ENCODE assay signal across 14 cellular contexts in the genomic region with DNA sequence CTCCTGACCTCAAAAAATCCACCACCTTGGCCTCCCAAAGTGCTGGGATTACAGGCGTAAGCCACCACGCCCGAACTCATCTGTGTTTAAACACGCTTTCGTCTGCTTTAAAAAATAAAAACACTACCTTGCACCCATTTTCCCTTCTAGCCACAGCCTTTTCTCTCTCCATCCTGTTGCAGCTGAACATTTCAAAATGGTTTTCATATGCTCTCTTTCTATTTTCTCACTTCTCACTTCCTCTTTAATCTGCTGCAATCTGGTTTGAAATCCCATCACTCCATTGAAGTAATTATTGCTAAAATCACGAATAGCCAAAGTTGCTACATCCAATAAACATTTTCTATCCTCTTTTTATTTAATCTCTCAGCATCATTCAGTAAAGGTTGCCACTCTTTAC.
A peak's percentile ranks its signal among the peaks of the same experiment; 100 is the strongest.
DNase-seq lines count a peak whose midpoint lies in the region; ATAC-seq, FAIRE-seq and TF ChIP-seq lines count a peak whose summit lies in the region.
"Had no signal": no experiment of that assay in that cellular context is flagged by ENCODE, and none has a peak within 500 bp of the region (broad histone marks: within the 10 kb centered on the region; RNA-seq: fewer than 3 reads in every experiment).

No MANE protein-coding gene starts in this region.

- H3K36me3 ChIP-seq in Karpas-422 (ENCODE audit: insufficient read depth, low read length): no peaks in the 10 kb centered on the region

- H3K27ac ChIP-seq in Karpas-422 (ENCODE audit: low read length) (no peak overlapping the region), coronary artery (no peak overlapping the region)

- CTCF ChIA-PET in activated CD8-positive, alpha-beta T cell treated with anti-CD3 and anti-CD28 coated beads, Interleukin-2, amount 10 ng/mL, durations not matched to agents 7 days and 5 days (lab: Charles Lee): no interaction called here

- H3K4me3 ChIP-seq in Karpas-422 (ENCODE audit: low read length): no peak overlapping the region
- no peak overlapping the region for H3K4me3 ChIP-seq in coronary artery

- no peak overlapping the region for H3K27ac Mint-ChIP-seq in activated CD8-positive, alpha-beta T cell treated with anti-CD3 and anti-CD28 coated beads, Interleukin-2, amount 10 ng/mL, durations not matched to agents 7 days and 5 days

- no peaks in the 10 kb centered on the region for H3K9me3 ChIP-seq in Karpas-422 (ENCODE audit: low read length)

- no peaks in the 10 kb centered on the region for H3K36me3 Mint-ChIP-seq in activated CD8-positive, alpha-beta T cell treated with anti-CD3 and anti-CD28 coated beads, Interleukin-2, amount 10 ng/mL, durations not matched to agents 7 days and 5 days (ENCODE audit: low read depth)

- DNase-seq in GM12891 (ENCODE audit: insufficient read length, low spot score) (no peak), Karpas-422 (peak; percentile 49), NCI-H146 (lab: John Stamatoyannopoulos, UW) (no peak), coronary artery (ENCODE audit: low spot score) (no peak)
- no peak for DNase-seq in activated CD8-positive, alpha-beta T cell treated with anti-CD3 and anti-CD28 coated beads, Interleukin-2, amount 10 ng/mL, durations not matched to agents 7 days and 5 days
- DNase-seq: amygdala, cortex of kidney, NCI-H2227 treated with DMSO at 0.1 percent for 48 hours, Right ventricle myocardium superior had no signal

- TF ChIP-seq CTCF in coronary artery (IDR thresholded peaks at IDR 0.05): no peak

- H3K27me3 Mint-ChIP-seq in activated CD8-positive, alpha-beta T cell treated with anti-CD3 and anti-CD28 coated beads, Interleukin-2, amount 10 ng/mL, durations not matched to agents 7 days and 5 days (ENCODE audit: low read depth): peaks cover 26% of the 10 kb centered on the region

- H3K4me3 Mint-ChIP-seq in activated CD8-positive, alpha-beta T cell treated with anti-CD3 and anti-CD28 coated beads, Interleukin-2, amount 10 ng/mL, durations not matched to agents 7 days and 5 days: no peak overlapping the region

- H3K4me2 ChIP-seq in Karpas-422 (ENCODE audit: low read depth, low read length, poor library complexity, severe bottlenecking): no peak overlapping the region

- TF ChIP-seq POLR2A in GM12891 (IDR thresholded peaks at IDR 0.05; ENCODE audit: low read depth, low read length): no peak

- H4K20me1 ChIP-seq in Karpas-422 (ENCODE audit: insufficient read depth, low read depth, low read length): no peaks in the 10 kb centered on the region

- peak; percentile 63 for FAIRE-seq in GM12891 (lab: Jason Lieb, UNC)
- FAIRE-seq: D721Med had no signal

- no peak overlapping the region for H3K9ac ChIP-seq in Karpas-422 (ENCODE audit: low read length)

- H3K4me1 ChIP-seq in Karpas-422 (ENCODE audit: low read length): no peaks in the 10 kb centered on the region

- H3K4me1 Mint-ChIP-seq in activated CD8-positive, alpha-beta T cell treated with anti-CD3 and anti-CD28 coated beads, Interleukin-2, amount 10 ng/mL, durations not matched to agents 7 days and 5 days (ENCODE audit: low read depth): peaks cover 5% of the 10 kb centered on the region

- no peaks in the 10 kb centered on the region for H3K9me2 ChIP-seq in Karpas-422 (replicated peaks; ENCODE audit: insufficient read depth, low read length)

- no peaks in the 10 kb centered on the region for H3K27me3 ChIP-seq in Karpas-422 (ENCODE audit: low read length)

- ATAC-seq in GM19463 (IDR thresholded peaks at IDR 0.05; ENCODE audit: unreplicated experiment): peak; percentile 39
- ATAC-seq in HG02870 (IDR thresholded peaks at IDR 0.05; ENCODE audit: unreplicated experiment): peak; percentile 66
- ATAC-seq in activated CD8-positive, alpha-beta T cell treated with anti-CD3 and anti-CD28 coated beads, Interleukin-2, amount 10 ng/mL, durations not matched to agents 7 days and 5 days: no peak
- ATAC-seq in GM19397 (IDR thresholded peaks at IDR 0.05; ENCODE audit: unreplicated experiment): no peak
- ATAC-seq: HCT116 had no signal

- no peak overlapping the region for H2AFZ ChIP-seq in Karpas-422 (ENCODE audit: low read length)

- POLR2A ChIA-PET in activated CD8-positive, alpha-beta T cell treated with anti-CD3 and anti-CD28 coated beads, Interleukin-2, amount 10 ng/mL, durations not matched to agents 7 days and 5 days (lab: Charles Lee): no interaction called here

- no peaks in the 10 kb centered on the region for H3K9me3 Mint-ChIP-seq in activated CD8-positive, alpha-beta T cell treated with anti-CD3 and anti-CD28 coated beads, Interleukin-2, amount 10 ng/mL, durations not matched to agents 7 days and 5 days (ENCODE audit: insufficient read depth)

- H3K79me2 ChIP-seq in Karpas-422 (ENCODE audit: low read length): no peaks in the 10 kb centered on the region

TF ChIP-seq in GM12891, 5 proteins besides CTCF, POLR2A, EP300 and RAD21:
- TF ChIP-seq SPI1 (IDR thresholded peaks at IDR 0.05; ENCODE audit: low read depth, low read length) (peak; percentile 94), TAF1 (IDR thresholded peaks at IDR 0.05; ENCODE audit: low read depth, low read length) (no peak)

Comparison
In these comparisons a context has a peak if more than half of its experiments do, and no peak if none do; other contexts are left out.
1. ATAC-seq: peak in GM19463 (single experiment) and HG02870 (single experiment); none in activated CD8-positive, alpha-beta T cell treated with anti-CD3 and anti-CD28 coated beads, Interleukin-2, amount 10 ng/mL, durations not matched to agents 7 days and 5 days (single experiment) and GM19397 (single experiment).